Comparison of ENCODE assay signal across 9 cellular contexts in the genomic region with DNA sequence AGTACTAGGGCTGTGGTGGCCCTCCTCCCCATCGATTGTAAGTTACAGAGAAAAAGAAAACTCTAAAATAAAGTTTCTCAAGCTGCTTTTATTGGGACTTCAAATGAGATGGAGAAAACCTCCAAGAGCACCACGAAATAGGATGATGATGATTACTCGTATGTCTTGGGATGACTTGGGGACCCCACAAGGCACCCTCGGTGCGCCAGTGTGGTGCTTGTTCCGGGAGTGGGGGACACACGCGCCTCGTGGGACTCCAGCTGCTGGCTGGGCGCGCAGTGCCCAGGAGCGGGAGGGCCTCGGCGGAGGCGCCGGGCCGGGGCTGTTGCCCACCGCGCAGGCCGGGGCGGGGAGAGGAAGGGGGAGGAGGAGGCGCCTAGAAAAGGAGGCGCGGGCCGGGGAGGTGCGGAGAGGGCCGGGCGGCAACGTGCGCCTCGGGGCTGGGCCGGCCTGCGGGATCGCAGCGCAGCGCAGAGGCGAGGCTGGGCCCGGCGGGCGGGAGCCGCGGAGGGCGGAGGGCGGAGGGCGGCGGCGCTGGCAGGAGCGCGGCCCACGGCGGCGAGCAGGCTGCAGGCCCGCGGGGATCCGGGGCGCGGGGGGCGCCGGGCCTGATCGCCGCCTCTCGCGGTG. TPM values are rescaled to one million over a fixed set of nuclear protein-coding genes. Genes with fewer than 3 reads are reported as not detected.
DNase-seq lines count a peak whose midpoint lies in the region; ATAC-seq lines count a peak whose summit lies in the region.
"Had no signal": no experiment of that assay in that cellular context is flagged by ENCODE, and none has a peak within 500 bp of the region (broad histone marks: within the 10 kb centered on the region; RNA-seq: fewer than 3 reads in every experiment).

A gene with protein sequence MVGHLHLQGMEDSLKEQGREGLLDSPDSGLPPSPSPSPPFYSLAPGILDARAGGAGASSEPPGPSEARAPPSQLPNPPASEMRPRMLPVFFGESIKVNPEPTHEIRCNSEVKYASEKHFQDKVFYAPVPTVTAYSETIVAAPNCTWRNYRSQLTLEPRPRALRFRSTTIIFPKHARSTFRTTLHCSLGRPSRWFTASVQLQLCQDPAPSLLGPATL (plus strand): TSS at position 408 of the 630 bp plus-strand sequence. CDS start 337 bp downstream, outside the sequence.

- H3K4me3 ChIP-seq in HAP-1 (peak within 1 kb of the TSS; percentile 28), iPS-11a (ENCODE audit: low read depth, low read length) (peak within 1 kb of the TSS; percentile 25), skeletal muscle cell (ENCODE audit: low read depth, low read length) (peak within 1 kb of the TSS; percentile 47)

- H3K4me1 ChIP-seq in HAP-1, result no peaks in the 10 kb centered on the region

- no peaks in the 10 kb centered on the region for H3K36me3 Mint-ChIP-seq in T-cell

- in situ Hi-C loops in HAP-1 (cut with MboI; ENCODE audit: low sequenced_read_pairs), result no loop called here

- H3K9me3 Mint-ChIP-seq in T-cell, result no peaks in the 10 kb centered on the region

- H3K36me3 ChIP-seq in HAP-1 (replicated peaks), result no peaks in the 10 kb centered on the region

- H3K27me3 Mint-ChIP-seq in T-cell, result peaks cover 24 to 53% of the 10 kb centered on the region in 2 donors

- peak; percentile 12 to 61 for DNase-seq in HAP-1 (ENCODE audit: low spot score in 2 of 2)
- DNase-seq in amniotic epithelial cell (ENCODE audit: low read depth), result peak; percentile 15
- DNase-seq in skeletal muscle cell (ENCODE audit: low read depth), result no peak
- no peak for DNase-seq in T-cell
- no peak for DNase-seq in NCI-H345 treated with DMSO at 0.1 percent for 48 hours (lab: John Stamatoyannopoulos, UW; ENCODE audit: unreplicated experiment)

- no peaks in the 10 kb centered on the region for H3K9me3 ChIP-seq in HAP-1

- H3K4me1 Mint-ChIP-seq in T-cell, result peaks cover 1 to 4% (median 4%) of the 10 kb centered on the region in 3 donors

- H3K27ac Mint-ChIP-seq in T-cell, result no peak within 1 kb of the TSS

- POLR2A ChIA-PET in T-cell (lab: Charles Lee), result no interaction called here

- no peak for ATAC-seq in T-cell (replicated peaks in 1 of 4)
- ATAC-seq in GM19452 (IDR thresholded peaks at IDR 0.05; ENCODE audit: unreplicated experiment), result no peak
- no peak for ATAC-seq in HG02763 (IDR thresholded peaks at IDR 0.05; ENCODE audit: unreplicated experiment)

- peaks cover 11% of the 10 kb centered on the region for H3K27me3 ChIP-seq in HAP-1 (ENCODE audit: low read depth)

- H3K4me3 Mint-ChIP-seq in T-cell, result peak within 1 kb of the TSS in 1 of 3 donors; percentile 29

- CTCF ChIA-PET in T-cell (lab: Charles Lee), result no interaction called here

RNA-seq across cellular contexts. Expression of the gene that starts here (rescaled TPM):
- not detected for total RNA-seq in T-cell
- total RNA-seq: SK-MEL-5 had no signal

Comparison
In these comparisons a context has a peak if more than half of its experiments do, and no peak if none do; other contexts are left out.
1. DNase-seq: peak in HAP-1 (2 of 2) and amniotic epithelial cell (single experiment); none in skeletal muscle cell (single experiment), T-cell (0 of 34) and NCI-H345 treated with DMSO at 0.1 percent for 48 hours (single experiment).
2. Peak in every context shown above with its lines, with median percentiles within 50 percentile points of each other: H3K4me3 ChIP-seq.